Comparison of ENCODE assay signal across 10 cellular contexts in the genomic region with DNA sequence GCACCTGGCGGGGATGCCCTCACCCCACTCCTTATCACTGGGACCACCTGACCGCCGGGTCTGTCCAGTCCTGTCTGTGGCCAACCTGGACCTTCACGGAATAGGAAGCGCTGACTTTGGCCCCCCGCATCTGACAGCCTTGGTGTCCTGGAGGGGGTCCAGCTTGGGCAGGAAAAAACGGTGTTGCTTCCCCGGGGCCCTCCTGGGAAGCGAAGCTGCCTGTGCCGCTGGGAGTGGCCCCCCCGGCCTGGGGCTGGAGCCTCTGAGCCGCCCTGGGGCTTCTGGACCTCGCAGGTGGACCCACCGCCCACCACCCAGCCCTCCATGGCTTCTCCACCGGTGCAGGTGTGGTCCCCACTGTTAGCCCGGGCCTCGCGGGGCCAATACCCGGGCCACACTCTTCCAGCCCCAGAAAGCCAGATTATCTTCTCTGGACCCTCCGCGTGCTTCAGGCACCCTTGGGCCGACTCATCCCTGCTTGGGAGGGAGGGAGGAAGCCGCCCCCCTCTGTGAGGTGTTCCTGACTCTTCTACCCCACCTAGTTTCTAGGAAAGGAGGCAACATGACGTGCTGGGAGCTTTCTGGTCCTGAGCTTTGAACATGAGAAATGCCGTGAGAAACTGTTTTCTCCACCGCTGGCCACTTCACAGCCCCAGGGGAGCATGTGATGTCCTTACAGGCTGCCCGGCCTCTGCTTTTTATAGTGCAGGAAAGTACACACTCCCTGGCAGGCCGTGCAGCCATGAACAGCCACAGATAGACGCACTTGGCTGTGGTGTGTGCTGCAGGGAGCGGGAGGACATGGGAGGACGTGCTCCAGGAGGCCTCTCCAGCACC.
A peak's percentile ranks its signal among the peaks of the same experiment; 100 is the strongest.
DNase-seq lines count a peak whose midpoint lies in the region; ATAC-seq and TF ChIP-seq lines count a peak whose summit lies in the region.
"Had no signal": no experiment of that assay in that cellular context is flagged by ENCODE, and none has a peak within 500 bp of the region (broad histone marks: within the 10 kb centered on the region; RNA-seq: fewer than 3 reads in every experiment).

No MANE protein-coding gene starts in this region.

- peak overlapping the region; percentile 56 for H3K4me3 ChIP-seq in astrocyte of the cerebellum (ENCODE audit: low read depth, low read length)
- H3K4me3 ChIP-seq in subcutaneous abdominal adipose tissue (ENCODE audit: low read depth in 1 of 5, low read length in 5 of 5), result peak overlapping the region; percentile 71 to 84 (median 78)

- ATAC-seq in HG03571 (IDR thresholded peaks at IDR 0.05; ENCODE audit: unreplicated experiment), result no peak

- DNase-seq in NCI-H187 (lab: John Stamatoyannopoulos, UW), result peak; percentile 63 to 78
- no peak for DNase-seq in NCI-H187 treated with DMSO at 0.1 percent for 48 hours (lab: John Stamatoyannopoulos, UW)
- no peak for DNase-seq in astrocyte of the cerebellum (ENCODE audit: low read depth)
- peak; percentile 34 for DNase-seq in kidney tubule cell (ENCODE audit: low spot score)
- DNase-seq in GM13977 (ENCODE audit: low spot score), result no peak
- DNase-seq in HCEC 1CT, result no peak
- DNase-seq: AML-193, anterior cingulate cortex had no signal

- peaks cover 33 to 99% (median 96%) of the 10 kb centered on the region in 5 donors for H3K4me1 ChIP-seq in subcutaneous abdominal adipose tissue (ENCODE audit: control insufficient read depth in 5 of 5, insufficient read depth in 5 of 5, low read length in 5 of 5)

- in situ Hi-C loops in astrocyte of the cerebellum (cut with HindIII; ENCODE audit: low sequenced_read_pairs), result no loop called here
- in situ Hi-C loops in GM13977 (cut with MboI; ENCODE audit: low pct_unique_long_range_greater_than_20kb, low sequenced_read_pairs, unreplicated experiment), result no loop called here

- no peaks in the 10 kb centered on the region for H3K36me3 ChIP-seq in subcutaneous abdominal adipose tissue (ENCODE audit: control insufficient read depth in 5 of 5, insufficient read depth in 5 of 5, low read length in 5 of 5)

- H3K9ac ChIP-seq in subcutaneous abdominal adipose tissue (ENCODE audit: low read length in 5 of 5), result peak overlapping the region; percentile 56 to 88 (median 81)

- H3K27ac ChIP-seq in subcutaneous abdominal adipose tissue (ENCODE audit: low read depth, low read length), result peak overlapping the region; percentile 87

- no peak for TF ChIP-seq CTCF in astrocyte of the cerebellum (IDR thresholded peaks at IDR 0.05; ENCODE audit: low read depth, low read length, missing control alignments)
- no peak for TF ChIP-seq CTCF in GM13977 (IDR thresholded peaks at IDR 0.05; ENCODE audit: extremely low read depth, insufficient read depth, missing control alignments)

- peaks cover 0 to 6% (median 0%) of the 10 kb centered on the region in 5 donors for H3K27me3 ChIP-seq in subcutaneous abdominal adipose tissue (ENCODE audit: control insufficient read depth in 5 of 5, insufficient read depth in 4 of 5, low read length in 5 of 5)

- H3K9me3 ChIP-seq in subcutaneous abdominal adipose tissue (ENCODE audit: control insufficient read depth in 5 of 5, low read length in 5 of 5), result no peaks in the 10 kb centered on the region

Comparison
In these comparisons a context has a peak if more than half of its experiments do, and no peak if none do; other contexts are left out.
1. DNase-seq: peak in NCI-H187 (2 of 2) and kidney tubule cell (single experiment); none in NCI-H187 treated with DMSO at 0.1 percent for 48 hours (single experiment), astrocyte of the cerebellum (single experiment), GM13977 (single experiment) and HCEC 1CT (single experiment).